19 cellular contexts compared by ENCODE assay signal in genomic region chr4:3471886-3472285, GRCh38. TPM values are rescaled to one million over a fixed set of nuclear protein-coding genes. Genes with fewer than 3 reads are reported as not detected.
DNase-seq lines count a peak whose midpoint lies in the region; ATAC-seq, FAIRE-seq and TF ChIP-seq lines count a peak whose summit lies in the region.
"Had no signal": no experiment of that assay in that cellular context is flagged by ENCODE, and none has a peak within 500 bp of the region (broad histone marks: within the 10 kb centered on the region; RNA-seq: fewer than 3 reads in every experiment).

No MANE protein-coding gene starts in this region.

- no peak overlapping the region for H4K91ac ChIP-seq in neuronal stem cell (ENCODE audit: low read depth, low read length, poor library complexity)

- no peaks in the 10 kb centered on the region for H3K9me2 ChIP-seq in PC-3 (replicated peaks; ENCODE audit: low read length)

- no peak overlapping the region for H2BK5ac ChIP-seq in neuronal stem cell (ENCODE audit: low read length)

- H3K27me3 Mint-ChIP-seq in T-helper 2 cell treated with Interferon-gamma antibody and Interleukin-4, amounts not matched to agents 5 μg/mL and 100 μg/mL, for 36 hours (ENCODE audit: low read depth) = no peaks in the 10 kb centered on the region

- H2AK5ac ChIP-seq in neuronal stem cell (ENCODE audit: low read depth, low read length) = peak overlapping the region; percentile 69

- no peak overlapping the region for H3K27ac ChIP-seq in right cardiac atrium (ENCODE audit: low read length)
- no peak overlapping the region for H3K27ac ChIP-seq in kidney (ENCODE audit: low read depth in 2 of 2, low read length in 2 of 2)
- H3K27ac ChIP-seq in neuronal stem cell (replicated peaks; ENCODE audit: low read length) = no peak overlapping the region
- H3K27ac ChIP-seq in PC-3 (ENCODE audit: low read length) = no peak overlapping the region

- no peak overlapping the region for H4K8ac ChIP-seq in neuronal stem cell (ENCODE audit: low read depth, low read length)

- TF ChIP-seq CTCF in kidney (IDR thresholded peaks at IDR 0.05; ENCODE audit: borderline replicate concordance, extremely low read depth, insufficient read depth) (no peak), PC-3 (conservative IDR thresholded peaks at IDR 0.05; ENCODE audit: low read depth, low read length) (no peak)

- ATAC-seq in right cardiac atrium (no peak), PC-3 (no peak), GM21723 (IDR thresholded peaks at IDR 0.05; ENCODE audit: unreplicated experiment) (no peak)
- ATAC-seq: CD8-positive, alpha-beta T cell had no signal

- intact Hi-C loops in right cardiac atrium (cut with DNase I) (no loop called here), cardiac septum (cut with DNase I) (no loop called here), kidney (cut with DNase I) (no loop called here), PC-3 (cut with micrococcal nuclease) (no loop called here)

- no peaks in the 10 kb centered on the region for H3K79me2 ChIP-seq in PC-3 (ENCODE audit: low read length)

- H3K36me3 Mint-ChIP-seq in T-helper 2 cell treated with Interferon-gamma antibody and Interleukin-4, amounts not matched to agents 5 μg/mL and 100 μg/mL, for 36 hours (ENCODE audit: low read depth) = no peaks in the 10 kb centered on the region
- H3K36me3 Mint-ChIP-seq: CD14-positive monocyte; CD8-positive, alpha-beta T cell had no signal

- POLR2A ChIA-PET in PC-3 (lab: Charles Lee; ENCODE audit: unreplicated experiment) = no interaction called here

- DNase-seq in right cardiac atrium (peak; percentile 5 to 48 (median 43)), cardiac septum (ENCODE audit: low spot score) (no peak), kidney (peak; percentile 53), neuronal stem cell (ENCODE audit: low spot score) (no peak), PC-3 (no peak)
- no peak for DNase-seq in T-helper 2 cell treated with Interferon-gamma antibody and Interleukin-4, amounts not matched to agents 5 μg/mL and 100 μg/mL, for 36 hours (ENCODE audit: low spot score)
- DNase-seq: BE2C, COR-L47, DMS153, DMS79 treated with DMSO at 0.1 percent for 48 hours, EL had no signal

- H3K4me3 Mint-ChIP-seq in T-helper 2 cell treated with Interferon-gamma antibody and Interleukin-4, amounts not matched to agents 5 μg/mL and 100 μg/mL, for 36 hours = no peak overlapping the region
- H3K4me3 Mint-ChIP-seq: CD14-positive monocyte; CD8-positive, alpha-beta T cell had no signal

- H3K4ac ChIP-seq in neuronal stem cell (ENCODE audit: low read length) = no peak overlapping the region

- no peak overlapping the region for H2BK15ac ChIP-seq in neuronal stem cell (ENCODE audit: low read length)

- no peak overlapping the region for H2AFZ ChIP-seq in neuronal stem cell (ENCODE audit: low read length)
- no peak overlapping the region for H2AFZ ChIP-seq in PC-3 (ENCODE audit: low read length)

- peaks cover 8% of the 10 kb centered on the region for H3K79me1 ChIP-seq in neuronal stem cell (ENCODE audit: low read depth, low read length)

- H2BK12ac ChIP-seq in neuronal stem cell (ENCODE audit: low read length) = no peak overlapping the region

- no peak overlapping the region for H3K14ac ChIP-seq in neuronal stem cell (ENCODE audit: low read length)

- H3K4me3 ChIP-seq in right cardiac atrium (ENCODE audit: low read length) (no peak overlapping the region), kidney (ENCODE audit: low read length in 2 of 2) (no peak overlapping the region), neuronal stem cell (ENCODE audit: low read length in 2 of 2) (no peak overlapping the region), PC-3 (ENCODE audit: low read length) (no peak overlapping the region)

- H3K4me1 ChIP-seq in right cardiac atrium (ENCODE audit: control insufficient read depth, insufficient read depth, low read length) (no peaks in the 10 kb centered on the region), kidney (ENCODE audit: control insufficient read depth in 1 of 2, insufficient read depth in 1 of 2, low read depth in 1 of 2, low read length in 2 of 2) (peaks cover 0 to 3% of the 10 kb centered on the region in 2 donors), neuronal stem cell (ENCODE audit: control insufficient read depth in 2 of 2, insufficient read depth in 1 of 2, low read depth in 1 of 2, low read length in 2 of 2) (peaks cover 10 to 32% of the 10 kb centered on the region in 2 donors), PC-3 (ENCODE audit: insufficient read depth, low read length) (no peaks in the 10 kb centered on the region)
- H3K4me1 ChIP-seq: BE2C had no signal

- WGBS in right cardiac atrium = 90% methylated on average over 15 of the region's 15 CpGs
- no CpG with 5 or more reads among the region's 15 CpGs for WGBS in neuronal stem cell (ENCODE audit: extremely low coverage in 2 of 2, insufficient read length in 2 of 2, insufficient replicate concordance in 1 of 2), 2 donors

- H3K18ac ChIP-seq in neuronal stem cell (ENCODE audit: low read length) = peak overlapping the region; percentile 67

- H3K27me3 ChIP-seq in right cardiac atrium (ENCODE audit: control insufficient read depth, insufficient read depth) (no peaks in the 10 kb centered on the region), neuronal stem cell (ENCODE audit: control insufficient read depth in 3 of 3, insufficient read depth in 3 of 3, low read depth in 1 of 3, low read length in 3 of 3) (peaks cover 0 to 8% (median 0%) of the 10 kb centered on the region in 3 experiments), PC-3 (ENCODE audit: low read length) (no peaks in the 10 kb centered on the region)
- H3K27me3 ChIP-seq: BE2C had no signal

- no peak overlapping the region for H2BK120ac ChIP-seq in neuronal stem cell (ENCODE audit: low read depth, low read length)

- BruUV-seq in PC-3 (replicated peaks; lab: Mats Ljungman, UMichigan) = no TSS peak

- FAIRE-seq in kidney (lab: Jason Lieb, UNC) = no peak
- FAIRE-seq: A204.1, D721Med, G401.6, GM12891, H54 had no signal

- H3K9me3 ChIP-seq in right cardiac atrium (ENCODE audit: control insufficient read depth, low read length) = no peaks in the 10 kb centered on the region
- H3K9me3 ChIP-seq in kidney (ENCODE audit: control insufficient read depth in 1 of 2, low read length in 2 of 2) = no peaks in the 10 kb centered on the region
- H3K9me3 ChIP-seq in neuronal stem cell (replicated peaks in 1 of 2; ENCODE audit: control insufficient read depth in 2 of 2, insufficient read depth in 1 of 2, low read depth in 1 of 2, low read length in 2 of 2) = peaks cover 6 to 9% of the 10 kb centered on the region in 2 donors
- H3K9me3 ChIP-seq in PC-3 (ENCODE audit: low read length) = no peaks in the 10 kb centered on the region
- H3K9me3 ChIP-seq: BE2C had no signal

- no peak overlapping the region for H3K27ac Mint-ChIP-seq in T-helper 2 cell treated with Interferon-gamma antibody and Interleukin-4, amounts not matched to agents 5 μg/mL and 100 μg/mL, for 36 hours
- H3K27ac Mint-ChIP-seq: CD8-positive, alpha-beta T cell had no signal

- H3K36me3 ChIP-seq in kidney (ENCODE audit: control insufficient read depth in 1 of 2, insufficient read depth in 2 of 2, low read length in 2 of 2) (no peaks in the 10 kb centered on the region), neuronal stem cell (replicated peaks in 1 of 2; ENCODE audit: control insufficient read depth in 2 of 2, insufficient read depth in 2 of 2, low read length in 2 of 2) (peaks cover 0 to 3% of the 10 kb centered on the region in 2 donors), PC-3 (ENCODE audit: low read depth, low read length) (no peaks in the 10 kb centered on the region)
- H3K36me3 ChIP-seq: BE2C had no signal

- H4K20me1 ChIP-seq in PC-3 (ENCODE audit: low read length) = no peaks in the 10 kb centered on the region

- H3F3A ChIP-seq in PC-3 (ENCODE audit: low read length, unreplicated experiment) = no peaks in the 10 kb centered on the region

- H3K9ac ChIP-seq in kidney (ENCODE audit: low read length in 2 of 2) = no peak overlapping the region
- no peak overlapping the region for H3K9ac ChIP-seq in neuronal stem cell (ENCODE audit: low read depth, low read length, poor library complexity)
- H3K9ac ChIP-seq in PC-3 (ENCODE audit: low read length) = no peak overlapping the region

- no peak overlapping the region for H3K23ac ChIP-seq in neuronal stem cell (ENCODE audit: low read depth, low read length, poor library complexity)

- CTCF ChIA-PET in PC-3 (lab: Charles Lee) = no interaction called here

- no peaks in the 10 kb centered on the region for H3K4me1 Mint-ChIP-seq in T-helper 2 cell treated with Interferon-gamma antibody and Interleukin-4, amounts not matched to agents 5 μg/mL and 100 μg/mL, for 36 hours (ENCODE audit: low read depth)
- H3K4me1 Mint-ChIP-seq: CD14-positive monocyte had no signal

- H3K9me3 Mint-ChIP-seq in T-helper 2 cell treated with Interferon-gamma antibody and Interleukin-4, amounts not matched to agents 5 μg/mL and 100 μg/mL, for 36 hours = no peaks in the 10 kb centered on the region
- H3K9me3 Mint-ChIP-seq: CD8-positive, alpha-beta T cell had no signal

- H3K4me2 ChIP-seq in neuronal stem cell (ENCODE audit: insufficient read depth, low read length, poor library complexity, severe bottlenecking) = no peak overlapping the region
- H3K4me2 ChIP-seq in PC-3 (ENCODE audit: low read length) = no peak overlapping the region

RNA-seq across cellular contexts. Expression of gene DOK7, which starts 8.8 kb away (rescaled TPM):
- 10 to 100 TPM; 28.9 to 40.0 (median 34.5) TPM for total RNA-seq in right cardiac atrium
- polyA plus RNA-seq in right cardiac atrium = 36.3 TPM
- 62.7 TPM for total RNA-seq in cardiac septum
- total RNA-seq in kidney = 7.0 TPM
- 1.2 TPM for polyA plus RNA-seq in kidney (ENCODE audit: insufficient read depth, low read depth, low replicate concordance)
- polyA plus RNA-seq in neuronal stem cell (2013, experiment 1 of 2) = 0.14 TPM
- polyA plus RNA-seq in neuronal stem cell (2013, experiment 2 of 2) = 0.11 TPM
- total RNA-seq in PC-3 (2014; rRNA removed) = 2.5 and 4.9 TPM in 2 replicates
- total RNA-seq: CD8-positive, alpha-beta T cell had no signal
- polyA plus RNA-seq: CD14-positive monocyte had no signal

RNA-seq across cellular contexts. Expression of gene HGFAC, which starts 30.1 kb away (rescaled TPM):
- under 1 TPM in 3 of 4 donors, not detected in 1; 0.31 to 0.62 (median 0.31) TPM for total RNA-seq in right cardiac atrium
- 0.14 TPM for polyA plus RNA-seq in right cardiac atrium
- 0.38 TPM for total RNA-seq in cardiac septum
- total RNA-seq in kidney = 1.6 TPM
- polyA plus RNA-seq in kidney (ENCODE audit: insufficient read depth, low read depth, low replicate concordance) = 0.86 TPM
- polyA plus RNA-seq in neuronal stem cell (2013, experiment 1 of 2) = 0.59 TPM
- 0.61 TPM for polyA plus RNA-seq in neuronal stem cell (2013, experiment 2 of 2)
- total RNA-seq in PC-3 (2014; rRNA removed) = 0.04 and 0.58 TPM in 2 replicates
- total RNA-seq: CD8-positive, alpha-beta T cell had no signal
- polyA plus RNA-seq: CD14-positive monocyte had no signal

Comparison
In these comparisons a context has a peak if more than half of its experiments do, and no peak if none do; other contexts are left out.
1. DNase-seq: peak in right cardiac atrium (3 of 3) and kidney (single experiment); none in cardiac septum (single experiment), neuronal stem cell (single experiment), T-helper 2 cell treated with Interferon-gamma antibody and Interleukin-4, amounts not matched to agents 5 μg/mL and 100 μg/mL, for 36 hours (single experiment) and PC-3 (single experiment).